1 cellular context compared by ENCODE assay signal in the genomic region with DNA sequence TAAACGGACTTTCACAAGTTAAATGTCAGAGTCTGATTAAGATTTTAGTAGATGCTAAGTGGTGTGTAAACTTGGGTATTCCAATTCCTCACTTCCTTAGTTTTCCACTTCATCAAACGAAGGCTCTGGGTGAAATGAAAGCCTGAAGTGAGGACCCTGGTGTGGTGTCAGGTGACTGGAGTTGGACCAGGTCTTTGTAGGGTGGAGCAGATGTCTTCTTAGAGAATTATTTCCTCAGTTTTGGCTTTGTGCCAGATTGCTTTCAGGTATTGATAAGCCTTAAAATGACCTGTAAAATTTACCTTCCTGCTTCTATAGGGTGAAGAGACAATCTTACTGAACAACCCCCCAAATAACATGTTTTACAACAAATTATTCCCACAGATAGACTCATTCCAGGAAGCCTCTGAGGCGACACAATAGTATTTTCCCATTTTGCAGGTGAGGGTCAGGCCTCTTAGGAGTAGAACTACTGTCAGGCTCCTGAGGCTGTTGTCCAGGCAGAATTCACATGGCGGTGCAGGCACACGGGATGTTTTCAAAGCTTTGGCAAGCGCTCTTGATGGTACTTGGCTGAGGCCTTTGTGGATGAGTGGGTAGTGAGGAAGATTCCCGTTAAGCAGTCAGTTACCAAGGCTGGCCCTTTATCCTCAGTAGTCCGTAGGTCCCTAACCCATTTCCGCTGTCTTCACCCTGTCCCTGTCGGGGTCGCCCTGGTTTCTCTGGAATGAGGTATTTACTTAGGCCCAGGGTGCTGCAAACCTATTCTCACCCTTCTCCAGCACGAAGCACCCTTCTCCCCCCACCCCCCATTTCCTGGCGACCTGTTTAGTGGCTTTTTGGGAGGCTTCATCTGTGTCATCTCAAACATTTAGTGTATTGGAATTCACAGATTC.
TF ChIP-seq lines count a peak whose summit lies in the region.

No MANE protein-coding gene starts in this region.

TF ChIP-seq in K562, 482 proteins besides CTCF, POLR2A, EP300 and RAD21 (continues in another document):
- TF ChIP-seq FOXA3 (CRISPR knock-in tag; conservative IDR thresholded peaks at IDR 0.05 in 1 of 2, IDR thresholded peaks at IDR 0.05 in 1 of 2), result no peak
- TF ChIP-seq, protein P1, sequence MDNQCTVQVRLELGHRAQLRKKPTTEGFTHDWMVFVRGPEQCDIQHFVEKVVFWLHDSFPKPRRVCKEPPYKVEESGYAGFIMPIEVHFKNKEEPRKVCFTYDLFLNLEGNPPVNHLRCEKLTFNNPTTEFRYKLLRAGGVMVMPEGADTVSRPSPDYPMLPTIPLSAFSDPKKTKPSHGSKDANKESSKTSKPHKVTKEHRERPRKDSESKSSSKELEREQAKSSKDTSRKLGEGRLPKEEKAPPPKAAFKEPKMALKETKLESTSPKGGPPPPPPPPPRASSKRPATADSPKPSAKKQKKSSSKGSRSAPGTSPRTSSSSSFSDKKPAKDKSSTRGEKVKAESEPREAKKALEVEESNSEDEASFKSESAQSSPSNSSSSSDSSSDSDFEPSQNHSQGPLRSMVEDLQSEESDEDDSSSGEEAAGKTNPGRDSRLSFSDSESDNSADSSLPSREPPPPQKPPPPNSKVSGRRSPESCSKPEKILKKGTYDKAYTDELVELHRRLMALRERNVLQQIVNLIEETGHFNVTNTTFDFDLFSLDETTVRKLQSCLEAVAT (IDR thresholded peaks at IDR 0.05), result no peak
- TF ChIP-seq STAT5A (IDR thresholded peaks at IDR 0.05; ENCODE audit: borderline replicate concordance, low read length), result 0 out of 2 replicates have a peak, but pooled peaks have one; percentile 6
- no peak for TF ChIP-seq RB1 (IDR thresholded peaks at IDR 0.05; ENCODE audit: low read depth)
- no peak for TF ChIP-seq ZNF232 (CRISPR knock-in tag; IDR thresholded peaks at IDR 0.05)
- TF ChIP-seq ZNF551 (CRISPR knock-in tag; IDR thresholded peaks at IDR 0.05), result 0 out of 2 replicates have a peak, but pooled peaks have one; percentile 38
- no peak for TF ChIP-seq PTRF (tag; IDR thresholded peaks at IDR 0.05)
- no peak for TF ChIP-seq KLF10 (CRISPR knock-in tag; IDR thresholded peaks at IDR 0.05)
- TF ChIP-seq ETV6 (IDR thresholded peaks at IDR 0.05; ENCODE audit: borderline replicate concordance in 1 of 2, low read depth in 2 of 2, low read length in 1 of 2), result no peak
- no peak for TF ChIP-seq ETV6 (CRISPR knock-in tag; IDR thresholded peaks at IDR 0.05; ENCODE audit: borderline replicate concordance)
- no peak for TF ChIP-seq KLF6 (CRISPR knock-in tag; IDR thresholded peaks at IDR 0.05; ENCODE audit: borderline replicate concordance)
- TF ChIP-seq SMAD1 (IDR thresholded peaks at IDR 0.05; ENCODE audit: low read depth, low read length, partially characterized antibody), result peak; percentile 91
- TF ChIP-seq, protein P2, sequence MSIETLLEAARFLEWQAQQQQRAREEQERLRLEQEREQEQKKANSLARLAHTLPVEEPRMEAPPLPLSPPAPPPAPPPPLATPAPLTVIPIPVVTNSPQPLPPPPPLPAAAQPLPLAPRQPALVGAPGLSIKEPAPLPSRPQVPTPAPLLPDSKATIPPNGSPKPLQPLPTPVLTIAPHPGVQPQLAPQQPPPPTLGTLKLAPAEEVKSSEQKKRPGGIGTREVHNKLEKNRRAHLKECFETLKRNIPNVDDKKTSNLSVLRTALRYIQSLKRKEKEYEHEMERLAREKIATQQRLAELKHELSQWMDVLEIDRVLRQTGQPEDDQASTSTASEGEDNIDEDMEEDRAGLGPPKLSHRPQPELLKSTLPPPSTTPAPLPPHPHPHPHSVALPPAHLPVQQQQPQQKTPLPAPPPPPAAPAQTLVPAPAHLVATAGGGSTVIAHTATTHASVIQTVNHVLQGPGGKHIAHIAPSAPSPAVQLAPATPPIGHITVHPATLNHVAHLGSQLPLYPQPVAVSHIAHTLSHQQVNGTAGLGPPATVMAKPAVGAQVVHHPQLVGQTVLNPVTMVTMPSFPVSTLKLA (conservative IDR thresholded peaks at IDR 0.05), result no peak
- TF ChIP-seq SUPT5H (IDR thresholded peaks at IDR 0.05), result peak; percentile 58
- peak; percentile 37 for TF ChIP-seq RBM22 (IDR thresholded peaks at IDR 0.05; ENCODE audit: low read depth, low read length, poor library complexity, severe bottlenecking)
- TF ChIP-seq NFIX (CRISPR knock-in tag; IDR thresholded peaks at IDR 0.05; ENCODE audit: low read depth), result peak; percentile 93
- TF ChIP-seq, protein P3, sequence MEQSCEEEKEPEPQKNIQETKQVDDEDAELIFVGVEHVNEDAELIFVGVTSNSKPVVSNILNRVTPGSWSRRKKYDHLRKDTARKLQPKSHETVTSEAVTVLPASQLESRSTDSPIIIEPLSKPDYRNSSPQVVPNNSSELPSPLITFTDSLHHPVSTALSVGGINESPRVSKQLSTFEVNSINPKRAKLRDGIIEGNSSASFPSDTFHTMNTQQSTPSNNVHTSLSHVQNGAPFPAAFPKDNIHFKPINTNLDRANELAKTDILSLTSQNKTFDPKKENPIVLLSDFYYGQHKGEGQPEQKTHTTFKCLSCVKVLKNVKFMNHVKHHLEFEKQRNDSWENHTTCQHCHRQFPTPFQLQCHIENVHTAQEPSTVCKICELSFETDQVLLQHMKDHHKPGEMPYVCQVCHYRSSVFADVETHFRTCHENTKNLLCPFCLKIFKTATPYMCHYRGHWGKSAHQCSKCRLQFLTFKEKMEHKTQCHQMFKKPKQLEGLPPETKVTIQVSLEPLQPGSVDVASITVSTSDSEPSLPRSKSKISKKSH (CRISPR knock-in tag; IDR thresholded peaks at IDR 0.05), result no peak
- TF ChIP-seq DNMT1 (IDR thresholded peaks at IDR 0.05), result no peak
- TF ChIP-seq ZNF12 (CRISPR knock-in tag; IDR thresholded peaks at IDR 0.05), result no peak
- TF ChIP-seq C11orf30 (IDR thresholded peaks at IDR 0.05; ENCODE audit: low read depth), result no peak
- no peak for TF ChIP-seq ZNF444 (CRISPR knock-in tag; IDR thresholded peaks at IDR 0.05)
- no peak for TF ChIP-seq CBX2 (IDR thresholded peaks at IDR 0.05; ENCODE audit: insufficient read depth, low read length, poor library complexity, severe bottlenecking)
- no peak for TF ChIP-seq HNRNPK (IDR thresholded peaks at IDR 0.05; ENCODE audit: low read depth, low read length, poor library complexity, severe bottlenecking)
- TF ChIP-seq, protein P4, sequence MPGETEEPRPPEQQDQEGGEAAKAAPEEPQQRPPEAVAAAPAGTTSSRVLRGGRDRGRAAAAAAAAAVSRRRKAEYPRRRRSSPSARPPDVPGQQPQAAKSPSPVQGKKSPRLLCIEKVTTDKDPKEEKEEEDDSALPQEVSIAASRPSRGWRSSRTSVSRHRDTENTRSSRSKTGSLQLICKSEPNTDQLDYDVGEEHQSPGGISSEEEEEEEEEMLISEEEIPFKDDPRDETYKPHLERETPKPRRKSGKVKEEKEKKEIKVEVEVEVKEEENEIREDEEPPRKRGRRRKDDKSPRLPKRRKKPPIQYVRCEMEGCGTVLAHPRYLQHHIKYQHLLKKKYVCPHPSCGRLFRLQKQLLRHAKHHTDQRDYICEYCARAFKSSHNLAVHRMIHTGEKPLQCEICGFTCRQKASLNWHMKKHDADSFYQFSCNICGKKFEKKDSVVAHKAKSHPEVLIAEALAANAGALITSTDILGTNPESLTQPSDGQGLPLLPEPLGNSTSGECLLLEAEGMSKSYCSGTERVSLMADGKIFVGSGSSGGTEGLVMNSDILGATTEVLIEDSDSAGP (CRISPR knock-in tag; IDR thresholded peaks at IDR 0.05), result no peak
- TF ChIP-seq PML (IDR thresholded peaks at IDR 0.05; ENCODE audit: low read length), result peak; percentile 53
- TF ChIP-seq ETS2 (tag; IDR thresholded peaks at IDR 0.05; ENCODE audit: borderline replicate concordance, poor library complexity, severe bottlenecking), result no peak
- no peak for TF ChIP-seq TBP (optimal IDR thresholded peaks at IDR 0.05; ENCODE audit: low read depth, low read length)
- TF ChIP-seq ZNF274 (IDR thresholded peaks at IDR 0.05; ENCODE audit: borderline replicate concordance, low read depth, low read length), result no peak
- no peak for TF ChIP-seq TCFL5 (CRISPR knock-in tag; conservative IDR thresholded peaks at IDR 0.05)
- TF ChIP-seq ZNF668 (CRISPR knock-in tag; IDR thresholded peaks at IDR 0.05), result no peak
- TF ChIP-seq PHTF2 (CRISPR knock-in tag; IDR thresholded peaks at IDR 0.05), result no peak
- TF ChIP-seq, protein P5, sequence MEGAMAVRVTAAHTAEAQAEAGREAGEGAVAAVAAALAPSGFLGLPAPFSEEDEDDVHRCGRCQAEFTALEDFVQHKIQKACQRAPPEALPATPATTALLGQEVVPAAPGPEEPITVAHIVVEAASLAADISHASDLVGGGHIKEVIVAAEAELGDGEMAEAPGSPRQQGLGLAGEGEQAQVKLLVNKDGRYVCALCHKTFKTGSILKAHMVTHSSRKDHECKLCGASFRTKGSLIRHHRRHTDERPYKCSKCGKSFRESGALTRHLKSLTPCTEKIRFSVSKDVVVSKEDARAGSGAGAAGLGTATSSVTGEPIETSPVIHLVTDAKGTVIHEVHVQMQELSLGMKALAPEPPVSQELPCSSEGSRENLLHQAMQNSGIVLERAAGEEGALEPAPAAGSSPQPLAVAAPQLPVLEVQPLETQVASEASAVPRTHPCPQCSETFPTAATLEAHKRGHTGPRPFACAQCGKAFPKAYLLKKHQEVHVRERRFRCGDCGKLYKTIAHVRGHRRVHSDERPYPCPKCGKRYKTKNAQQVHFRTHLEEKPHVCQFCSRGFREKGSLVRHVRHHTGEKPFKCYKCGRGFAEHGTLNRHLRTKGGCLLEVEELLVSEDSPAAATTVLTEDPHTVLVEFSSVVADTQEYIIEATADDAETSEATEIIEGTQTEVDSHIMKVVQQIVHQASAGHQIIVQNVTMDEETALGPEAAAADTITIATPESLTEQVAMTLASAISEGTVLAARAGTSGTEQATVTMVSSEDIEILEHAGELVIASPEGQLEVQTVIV (CRISPR knock-in tag; IDR thresholded peaks at IDR 0.05; ENCODE audit: borderline replicate concordance), result no peak
- TF ChIP-seq POLR2AphosphoS5 (IDR thresholded peaks at IDR 0.05; ENCODE audit: control insufficient read depth, insufficient read depth, low read depth, low read length), result peak; percentile 70
- TF ChIP-seq EWSR1 (IDR thresholded peaks at IDR 0.05; ENCODE audit: borderline replicate concordance, low read depth, partially characterized antibody), result peak; percentile 46
- TF ChIP-seq, protein P6, sequence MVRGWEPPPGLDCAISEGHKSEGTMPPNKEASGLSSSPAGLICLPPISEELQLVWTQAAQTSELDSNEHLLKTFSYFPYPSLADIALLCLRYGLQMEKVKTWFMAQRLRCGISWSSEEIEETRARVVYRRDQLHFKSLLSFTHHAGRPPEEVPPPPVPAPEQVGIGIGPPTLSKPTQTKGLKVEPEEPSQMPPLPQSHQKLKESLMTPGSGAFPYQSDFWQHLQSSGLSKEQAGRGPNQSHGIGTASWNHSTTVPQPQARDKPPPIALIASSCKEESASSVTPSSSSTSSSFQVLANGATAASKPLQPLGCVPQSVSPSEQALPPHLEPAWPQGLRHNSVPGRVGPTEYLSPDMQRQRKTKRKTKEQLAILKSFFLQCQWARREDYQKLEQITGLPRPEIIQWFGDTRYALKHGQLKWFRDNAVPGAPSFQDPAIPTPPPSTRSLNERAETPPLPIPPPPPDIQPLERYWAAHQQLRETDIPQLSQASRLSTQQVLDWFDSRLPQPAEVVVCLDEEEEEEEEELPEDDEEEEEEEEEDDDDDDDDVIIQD (CRISPR knock-in tag; IDR thresholded peaks at IDR 0.05), result no peak
- no peak for TF ChIP-seq SIN3B (IDR thresholded peaks at IDR 0.05; ENCODE audit: low read depth)
- TF ChIP-seq HCFC1 (IDR thresholded peaks at IDR 0.05; ENCODE audit: low read depth, low read length), result no peak
- no peak for TF ChIP-seq SAFB (IDR thresholded peaks at IDR 0.05; ENCODE audit: borderline replicate concordance, low read depth, low read length)
- no peak for TF ChIP-seq IRF2 (CRISPR knock-in tag; IDR thresholded peaks at IDR 0.05)
- TF ChIP-seq, protein P7, sequence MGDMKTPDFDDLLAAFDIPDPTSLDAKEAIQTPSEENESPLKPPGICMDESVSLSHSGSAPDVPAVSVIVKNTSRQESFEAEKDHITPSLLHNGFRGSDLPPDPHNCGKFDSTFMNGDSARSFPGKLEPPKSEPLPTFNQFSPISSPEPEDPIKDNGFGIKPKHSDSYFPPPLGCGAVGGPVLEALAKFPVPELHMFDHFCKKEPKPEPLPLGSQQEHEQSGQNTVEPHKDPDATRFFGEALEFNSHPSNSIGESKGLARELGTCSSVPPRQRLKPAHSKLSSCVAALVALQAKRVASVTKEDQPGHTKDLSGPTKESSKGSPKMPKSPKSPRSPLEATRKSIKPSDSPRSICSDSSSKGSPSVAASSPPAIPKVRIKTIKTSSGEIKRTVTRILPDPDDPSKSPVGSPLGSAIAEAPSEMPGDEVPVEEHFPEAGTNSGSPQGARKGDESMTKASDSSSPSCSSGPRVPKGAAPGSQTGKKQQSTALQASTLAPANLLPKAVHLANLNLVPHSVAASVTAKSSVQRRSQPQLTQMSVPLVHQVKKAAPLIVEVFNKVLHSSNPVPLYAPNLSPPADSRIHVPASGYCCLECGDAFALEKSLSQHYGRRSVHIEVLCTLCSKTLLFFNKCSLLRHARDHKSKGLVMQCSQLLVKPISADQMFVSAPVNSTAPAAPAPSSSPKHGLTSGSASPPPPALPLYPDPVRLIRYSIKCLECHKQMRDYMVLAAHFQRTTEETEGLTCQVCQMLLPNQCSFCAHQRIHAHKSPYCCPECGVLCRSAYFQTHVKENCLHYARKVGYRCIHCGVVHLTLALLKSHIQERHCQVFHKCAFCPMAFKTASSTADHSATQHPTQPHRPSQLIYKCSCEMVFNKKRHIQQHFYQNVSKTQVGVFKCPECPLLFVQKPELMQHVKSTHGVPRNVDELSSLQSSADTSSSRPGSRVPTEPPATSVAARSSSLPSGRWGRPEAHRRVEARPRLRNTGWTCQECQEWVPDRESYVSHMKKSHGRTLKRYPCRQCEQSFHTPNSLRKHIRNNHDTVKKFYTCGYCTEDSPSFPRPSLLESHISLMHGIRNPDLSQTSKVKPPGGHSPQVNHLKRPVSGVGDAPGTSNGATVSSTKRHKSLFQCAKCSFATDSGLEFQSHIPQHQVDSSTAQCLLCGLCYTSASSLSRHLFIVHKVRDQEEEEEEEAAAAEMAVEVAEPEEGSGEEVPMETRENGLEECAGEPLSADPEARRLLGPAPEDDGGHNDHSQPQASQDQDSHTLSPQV (IDR thresholded peaks at IDR 0.05), result no peak
- no peak for TF ChIP-seq HOXB6 (CRISPR knock-in tag; IDR thresholded peaks at IDR 0.05; ENCODE audit: borderline replicate concordance)
- peak; percentile 8; the same call in 1 of the 2 replicates for TF ChIP-seq MYNN (IDR thresholded peaks at IDR 0.05)
- TF ChIP-seq MYNN (CRISPR knock-in tag; IDR thresholded peaks at IDR 0.05), result no peak
- no peak for TF ChIP-seq MTF1 (CRISPR knock-in tag; IDR thresholded peaks at IDR 0.05; ENCODE audit: borderline replicate concordance)
- TF ChIP-seq, protein P8, sequence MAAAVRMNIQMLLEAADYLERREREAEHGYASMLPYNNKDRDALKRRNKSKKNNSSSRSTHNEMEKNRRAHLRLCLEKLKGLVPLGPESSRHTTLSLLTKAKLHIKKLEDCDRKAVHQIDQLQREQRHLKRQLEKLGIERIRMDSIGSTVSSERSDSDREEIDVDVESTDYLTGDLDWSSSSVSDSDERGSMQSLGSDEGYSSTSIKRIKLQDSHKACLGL (CRISPR knock-in tag; IDR thresholded peaks at IDR 0.05; ENCODE audit: borderline replicate concordance, poor library complexity, severe bottlenecking), result no peak
- TF ChIP-seq NFIC (IDR thresholded peaks at IDR 0.05), result peak; percentile 99
- TF ChIP-seq ZNF143 (CRISPR knock-in tag; IDR thresholded peaks at IDR 0.05), result no peak
- no peak for TF ChIP-seq CAMTA2 (CRISPR knock-in tag; conservative IDR thresholded peaks at IDR 0.05)
- peak; percentile 48 for TF ChIP-seq POLR2B (IDR thresholded peaks at IDR 0.05; ENCODE audit: low read depth, partially characterized antibody)
